Comparison of ENCODE assay signal across 29 cellular contexts in genomic region chr6:148157841-148158240, GRCh38.
A peak's percentile ranks its signal among the peaks of the same experiment; 100 is the strongest.
DNase-seq lines count a peak whose midpoint lies in the region; ATAC-seq and TF ChIP-seq lines count a peak whose summit lies in the region.
"Had no signal": no experiment of that assay in that cellular context is flagged by ENCODE, and none has a peak within 500 bp of the region (broad histone marks: within the 10 kb centered on the region; RNA-seq: fewer than 3 reads in every experiment).

No MANE protein-coding gene starts in this region.

- H3K27me3 Mint-ChIP-seq in glutamatergic neuron (ENCODE audit: unreplicated experiment), result no peaks in the 10 kb centered on the region
- H3K27me3 Mint-ChIP-seq in activated naive CD8-positive, alpha-beta T cell treated with anti-CD3 and anti-CD28 coated beads, Interleukin-2, amount 50 U/mL, for 24 hours, result peaks cover 4% of the 10 kb centered on the region

- no peak for TF ChIP-seq CTCF in glutamatergic neuron (IDR thresholded peaks at IDR 0.05; ENCODE audit: partially characterized antibody, unreplicated experiment)

- ATAC-seq in activated naive CD8-positive, alpha-beta T cell treated with anti-CD3 and anti-CD28 coated beads, Interleukin-2, amount 50 U/mL, for 24 hours, result no peak
- no peak for ATAC-seq in HG03571 (IDR thresholded peaks at IDR 0.05; ENCODE audit: unreplicated experiment)
- ATAC-seq: GM12878, HepG2 had no signal

- H3K36me3 Mint-ChIP-seq in glutamatergic neuron (ENCODE audit: unreplicated experiment), result no peaks in the 10 kb centered on the region
- no peaks in the 10 kb centered on the region for H3K36me3 Mint-ChIP-seq in activated naive CD8-positive, alpha-beta T cell treated with anti-CD3 and anti-CD28 coated beads, Interleukin-2, amount 50 U/mL, for 24 hours (ENCODE audit: low read depth)
- H3K36me3 Mint-ChIP-seq: CD14-positive monocyte had no signal

- H3K4me1 Mint-ChIP-seq in glutamatergic neuron (ENCODE audit: low read depth, unreplicated experiment), result no peaks in the 10 kb centered on the region
- H3K4me1 Mint-ChIP-seq in activated naive CD8-positive, alpha-beta T cell treated with anti-CD3 and anti-CD28 coated beads, Interleukin-2, amount 50 U/mL, for 24 hours, result no peaks in the 10 kb centered on the region
- H3K4me1 Mint-ChIP-seq: CD14-positive monocyte had no signal

- no peak overlapping the region for H3K4me3 Mint-ChIP-seq in glutamatergic neuron (ENCODE audit: unreplicated experiment)
- no peak overlapping the region for H3K4me3 Mint-ChIP-seq in activated naive CD8-positive, alpha-beta T cell treated with anti-CD3 and anti-CD28 coated beads, Interleukin-2, amount 50 U/mL, for 24 hours
- H3K4me3 Mint-ChIP-seq: CD14-positive monocyte, H9 had no signal

- DNase-seq in DMS79 treated with DMSO at 0.1 percent for 48 hours (lab: John Stamatoyannopoulos, UW) (peak; percentile 6), DMS79 (lab: John Stamatoyannopoulos, UW) (no peak), NCI-H2171 treated with DMSO at 0.1 percent for 48 hours (lab: John Stamatoyannopoulos, UW) (peak; percentile 70), kidney glomerular epithelial cell (lab: John Stamatoyannopoulos, UW) (peak; percentile 39), renal cortical epithelial cell (ENCODE audit: low read depth) (peak; percentile 62), glutamatergic neuron (no peak)
- DNase-seq in activated naive CD8-positive, alpha-beta T cell treated with anti-CD3 and anti-CD28 coated beads, Interleukin-2, amount 50 U/mL, for 24 hours, result no peak
- DNase-seq: 8988T, ACHN, BE2C, DMS53, EL, GDM1, GM23248, H9, Karpas-422, NCI-H1092 treated with DMSO at 0.1 percent for 48 hours, NCI-H146, NCI-H1930, NCI-H2107, NCI-H226, NCI-H510A, NCI-H69, Right ventricle myocardium superior, RPMI8226 had no signal

- H3K9me3 Mint-ChIP-seq in glutamatergic neuron (ENCODE audit: unreplicated experiment), result peaks cover 2% of the 10 kb centered on the region
- H3K9me3 Mint-ChIP-seq in activated naive CD8-positive, alpha-beta T cell treated with anti-CD3 and anti-CD28 coated beads, Interleukin-2, amount 50 U/mL, for 24 hours, result no peaks in the 10 kb centered on the region
- H3K9me3 Mint-ChIP-seq: H9 had no signal

- H3K27ac Mint-ChIP-seq in glutamatergic neuron (ENCODE audit: unreplicated experiment), result no peak overlapping the region
- no peak overlapping the region for H3K27ac Mint-ChIP-seq in activated naive CD8-positive, alpha-beta T cell treated with anti-CD3 and anti-CD28 coated beads, Interleukin-2, amount 50 U/mL, for 24 hours
- H3K27ac Mint-ChIP-seq: CD14-positive monocyte, H9 had no signal

Comparison
In these comparisons a context has a peak if more than half of its experiments do, and no peak if none do; other contexts are left out.
1. DNase-seq: peak in DMS79 treated with DMSO at 0.1 percent for 48 hours (single experiment), NCI-H2171 treated with DMSO at 0.1 percent for 48 hours (single experiment), kidney glomerular epithelial cell (single experiment) and renal cortical epithelial cell (single experiment); none in DMS79 (single experiment), glutamatergic neuron (single experiment) and activated naive CD8-positive, alpha-beta T cell treated with anti-CD3 and anti-CD28 coated beads, Interleukin-2, amount 50 U/mL, for 24 hours (single experiment).